Comparison of ENCODE assay signal across 7 cellular contexts in the genomic region with DNA sequence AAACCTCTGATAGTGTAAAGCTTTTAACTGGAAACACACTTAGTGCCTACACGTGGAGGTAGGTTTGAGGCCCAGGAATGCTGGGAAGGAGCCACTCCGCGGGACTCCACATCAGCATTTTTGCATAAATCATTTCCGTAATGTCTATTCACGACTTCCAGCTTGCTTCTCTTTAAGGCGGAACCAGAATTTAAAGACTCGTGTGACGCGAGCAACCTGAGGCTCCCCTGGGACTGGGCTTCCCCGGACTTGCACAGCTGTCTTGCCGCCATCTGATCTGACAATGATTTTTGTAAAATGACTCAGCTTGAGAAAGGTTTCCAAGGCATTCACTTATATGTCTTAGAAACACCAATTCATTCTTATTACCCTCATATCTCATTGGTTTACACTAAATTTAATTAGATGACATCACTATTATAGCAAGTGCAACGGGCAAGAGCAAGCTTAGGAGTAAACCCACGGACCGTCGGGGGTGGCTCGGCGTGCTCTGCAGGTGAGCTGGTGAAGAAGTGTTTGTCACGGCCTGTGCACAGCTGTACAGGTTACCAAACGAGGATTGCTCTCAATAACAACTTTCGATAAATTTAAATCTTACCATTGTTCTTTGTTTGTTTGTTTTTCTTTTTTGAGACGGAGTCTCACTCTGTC.
DNase-seq lines count a peak whose midpoint lies in the region; ATAC-seq and TF ChIP-seq lines count a peak whose summit lies in the region.

No MANE protein-coding gene starts in this region.

- intact Hi-C loops in sigmoid colon (cut with DNase I) = no loop called here
- intact Hi-C loops in activated T-helper 2 cell treated with anti-CD3 and anti-CD28 coated beads, Interferon-gamma antibody, Interleukin-2, Interleukin-4, amounts not matched to agents 10 μg/mL and 5 μg/mL and 100 μg/mL, durations not matched to agents 14 hours and 24 hours and 36 hours (cut with micrococcal nuclease) = no loop called here

- WGBS in sigmoid colon, 2 donors = 76 to 88% methylated on average over 21 of the region's 21 CpGs

- ATAC-seq in GM19023 (IDR thresholded peaks at IDR 0.05; ENCODE audit: unreplicated experiment) (peak; percentile 83), HG02763 (IDR thresholded peaks at IDR 0.05; ENCODE audit: unreplicated experiment) (peak; percentile 81)

- DNase-seq in NCI-H2171 (lab: John Stamatoyannopoulos, UW) (peak; percentile 91), sigmoid colon (peak; percentile 45), T-helper 9 cell (no peak), NCI-H146 treated with DMSO at 0.1 percent for 48 hours (lab: John Stamatoyannopoulos, UW; ENCODE audit: unreplicated experiment) (no peak)
- DNase-seq in activated T-helper 2 cell treated with anti-CD3 and anti-CD28 coated beads, Interferon-gamma antibody, Interleukin-2, Interleukin-4, amounts not matched to agents 10 μg/mL and 5 μg/mL and 100 μg/mL, durations not matched to agents 14 hours and 24 hours and 36 hours (ENCODE audit: low spot score) = no peak

- no peaks in the 10 kb centered on the region for H3K36me3 Mint-ChIP-seq in activated T-helper 2 cell treated with anti-CD3 and anti-CD28 coated beads, Interferon-gamma antibody, Interleukin-2, Interleukin-4, amounts not matched to agents 10 μg/mL and 5 μg/mL and 100 μg/mL, durations not matched to agents 14 hours and 24 hours and 36 hours (ENCODE audit: low read depth)

- H3K27me3 ChIP-seq in sigmoid colon = no peaks in the 10 kb centered on the region

- no peak for TF ChIP-seq POLR2A in sigmoid colon (IDR thresholded peaks at IDR 0.05)

- TF ChIP-seq EP300 in sigmoid colon (IDR thresholded peaks at IDR 0.05) = no peak

- no peaks in the 10 kb centered on the region for H3K4me1 ChIP-seq in sigmoid colon

- H3K36me3 ChIP-seq in sigmoid colon = no peaks in the 10 kb centered on the region

- TF ChIP-seq CTCF in sigmoid colon (IDR thresholded peaks at IDR 0.05) = no peak

- H3K4me1 Mint-ChIP-seq in activated T-helper 2 cell treated with anti-CD3 and anti-CD28 coated beads, Interferon-gamma antibody, Interleukin-2, Interleukin-4, amounts not matched to agents 10 μg/mL and 5 μg/mL and 100 μg/mL, durations not matched to agents 14 hours and 24 hours and 36 hours (ENCODE audit: low read depth) = peaks cover 35% of the 10 kb centered on the region

- H3K9me3 ChIP-seq in sigmoid colon = no peaks in the 10 kb centered on the region

- no peak overlapping the region for H3K4me3 Mint-ChIP-seq in activated T-helper 2 cell treated with anti-CD3 and anti-CD28 coated beads, Interferon-gamma antibody, Interleukin-2, Interleukin-4, amounts not matched to agents 10 μg/mL and 5 μg/mL and 100 μg/mL, durations not matched to agents 14 hours and 24 hours and 36 hours (ENCODE audit: low read depth)

- no peak overlapping the region for H3K4me3 ChIP-seq in sigmoid colon

- H3K27me3 Mint-ChIP-seq in activated T-helper 2 cell treated with anti-CD3 and anti-CD28 coated beads, Interferon-gamma antibody, Interleukin-2, Interleukin-4, amounts not matched to agents 10 μg/mL and 5 μg/mL and 100 μg/mL, durations not matched to agents 14 hours and 24 hours and 36 hours (ENCODE audit: low read depth) = no peaks in the 10 kb centered on the region

- H3K27ac ChIP-seq in sigmoid colon = no peak overlapping the region

- no peaks in the 10 kb centered on the region for H3K9me3 Mint-ChIP-seq in activated T-helper 2 cell treated with anti-CD3 and anti-CD28 coated beads, Interferon-gamma antibody, Interleukin-2, Interleukin-4, amounts not matched to agents 10 μg/mL and 5 μg/mL and 100 μg/mL, durations not matched to agents 14 hours and 24 hours and 36 hours

- no peak overlapping the region for H3K27ac Mint-ChIP-seq in activated T-helper 2 cell treated with anti-CD3 and anti-CD28 coated beads, Interferon-gamma antibody, Interleukin-2, Interleukin-4, amounts not matched to agents 10 μg/mL and 5 μg/mL and 100 μg/mL, durations not matched to agents 14 hours and 24 hours and 36 hours

Comparison
In these comparisons a context has a peak if more than half of its experiments do, and no peak if none do; other contexts are left out.
1. DNase-seq: peak in NCI-H2171 (single experiment) and sigmoid colon (single experiment); none in T-helper 9 cell (single experiment), activated T-helper 2 cell treated with anti-CD3 and anti-CD28 coated beads, Interferon-gamma antibody, Interleukin-2, Interleukin-4, amounts not matched to agents 10 μg/mL and 5 μg/mL and 100 μg/mL, durations not matched to agents 14 hours and 24 hours and 36 hours (single experiment) and NCI-H146 treated with DMSO at 0.1 percent for 48 hours (single experiment).